ENCODE assay signal across 25 cellular contexts in the genomic region with DNA sequence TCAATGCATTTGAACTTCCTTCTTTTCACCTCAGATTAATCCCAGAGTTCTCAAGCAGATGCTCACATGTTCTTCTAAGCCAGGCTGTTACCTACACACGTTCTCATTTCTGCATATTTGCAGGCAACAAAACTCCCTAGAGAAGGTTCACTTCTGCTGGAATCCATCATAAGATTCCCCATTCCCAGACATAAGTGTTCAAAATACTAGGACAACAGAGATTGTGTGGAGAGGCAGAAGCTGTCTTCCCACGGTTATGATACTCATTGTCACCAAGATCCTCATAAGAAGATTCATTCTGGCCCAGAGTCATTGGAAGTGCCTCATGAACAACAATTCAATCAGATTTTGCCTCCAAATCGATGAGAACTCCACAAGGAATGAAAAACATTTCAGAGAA.
A peak's percentile ranks its signal among the peaks of the same experiment; 100 is the strongest.
DNase-seq lines count a peak whose midpoint lies in the region; ATAC-seq, FAIRE-seq and TF ChIP-seq lines count a peak whose summit lies in the region.
"Had no signal": no experiment of that assay in that cellular context is flagged by ENCODE, and none has a peak within 500 bp of the region (broad histone marks: within the 10 kb centered on the region; RNA-seq: fewer than 3 reads in every experiment).

No MANE protein-coding gene starts in this region.

- H3K36me3 ChIP-seq in HCT116 (ENCODE audit: control insufficient read depth in 1 of 2, insufficient read depth in 2 of 2, low read length in 2 of 2) (no peaks in the 10 kb centered on the region), endothelial cell of umbilical vein (ENCODE audit: control insufficient read depth in 2 of 2, extremely low read depth in 1 of 2, insufficient read depth in 2 of 2, low read length in 2 of 2) (no peaks in the 10 kb centered on the region), trophoblast cell (ENCODE audit: control insufficient read depth in 1 of 2, insufficient read depth in 2 of 2, low read length in 2 of 2) (no peaks in the 10 kb centered on the region)
- H3K36me3 ChIP-seq in CD4-positive, alpha-beta memory T cell (ENCODE audit: insufficient read depth, low read length), result no peaks in the 10 kb centered on the region
- H3K36me3 ChIP-seq: stomach, upper lobe of left lung had no signal

- H3K9me2 ChIP-seq in HCT116 (ENCODE audit: insufficient read depth), result no peaks in the 10 kb centered on the region

- H3K18ac ChIP-seq in trophoblast cell (ENCODE audit: low read length), result no peak overlapping the region

- H3K4ac ChIP-seq in trophoblast cell (ENCODE audit: low read depth, low read length), result no peak overlapping the region

- ATAC-seq in HCT116 (no peak), SK-N-SH treated with all-trans-retinoic acid at 6 μM for 48 hours (peak; percentile 12; the same call in 1 of the 3 replicates), HG03045 (IDR thresholded peaks at IDR 0.05; ENCODE audit: unreplicated experiment) (no peak)
- ATAC-seq: natural killer cell, Right ventricle myocardium inferior had no signal

- peak overlapping the region; percentile 45; the same call in 1 of the 2 replicates for H3K4me2 ChIP-seq in HCT116 (ENCODE audit: low read length)
- H3K4me2 ChIP-seq in endothelial cell of umbilical vein (ENCODE audit: insufficient read depth, low read length), result no peak overlapping the region
- no peak overlapping the region for H3K4me2 ChIP-seq in trophoblast cell (ENCODE audit: low read length)

- H2AFZ ChIP-seq in HCT116 (ENCODE audit: low read depth, low read length, poor library complexity, severe bottlenecking), result peak overlapping the region; percentile 58
- peak overlapping the region; percentile 33 for H2AFZ ChIP-seq in endothelial cell of umbilical vein (ENCODE audit: low read depth, low read length)
- H2AFZ ChIP-seq in trophoblast cell (ENCODE audit: insufficient read depth, low read length, poor library complexity), result no peak overlapping the region

- no peak overlapping the region for H3K4me3 Mint-ChIP-seq in CD4-positive, alpha-beta memory T cell
- no peak overlapping the region for H3K4me3 Mint-ChIP-seq in endothelial cell (ENCODE audit: unreplicated experiment)
- H3K4me3 Mint-ChIP-seq: activated B cell treated with CpG ODN at 0.5 μM for 24 hours; activated naive CD8-positive, alpha-beta T cell; B cell; brain; natural killer cell had no signal

- no peaks in the 10 kb centered on the region for H3K27me3 Mint-ChIP-seq in CD4-positive, alpha-beta memory T cell
- H3K27me3 Mint-ChIP-seq in endothelial cell (ENCODE audit: unreplicated experiment), result no peaks in the 10 kb centered on the region
- H3K27me3 Mint-ChIP-seq: activated B cell treated with CpG ODN at 0.5 μM for 24 hours; activated naive CD8-positive, alpha-beta T cell; B cell; brain had no signal

- no TSS peak for BruUV-seq in HCT116 (replicated peaks; lab: Mats Ljungman, UMichigan)
- BruUV-seq in endothelial cell of umbilical vein (replicated peaks; lab: Mats Ljungman, UMichigan), result no TSS peak

- H3K4me1 ChIP-seq in HCT116 (ENCODE audit: control insufficient read depth in 1 of 2, insufficient read depth in 2 of 2, low read length in 2 of 2), result peaks cover 15 to 27% of the 10 kb centered on the region in 2 experiments; a peak in 3 of 4 replicates
- H3K4me1 ChIP-seq in endothelial cell of umbilical vein (ENCODE audit: control insufficient read depth, extremely low read depth, insufficient read depth, low read length), result peaks cover 15% of the 10 kb centered on the region
- H3K4me1 ChIP-seq in trophoblast cell (ENCODE audit: control insufficient read depth in 1 of 2, insufficient read depth in 2 of 2, low read length in 2 of 2), result peaks cover 2 to 5% of the 10 kb centered on the region in 2 experiments
- H3K4me1 ChIP-seq in CD4-positive, alpha-beta memory T cell (ENCODE audit: insufficient read depth, low read length), result no peaks in the 10 kb centered on the region
- H3K4me1 ChIP-seq: stomach, upper lobe of left lung had no signal

- H3K27me3 ChIP-seq in HCT116 (ENCODE audit: insufficient read depth, low read length) (no peaks in the 10 kb centered on the region), endothelial cell of umbilical vein (ENCODE audit: control insufficient read depth in 2 of 2, insufficient read depth in 2 of 2, low read length in 2 of 2) (no peaks in the 10 kb centered on the region), trophoblast cell (ENCODE audit: insufficient read depth, low read length) (no peaks in the 10 kb centered on the region)
- H3K27me3 ChIP-seq in CD4-positive, alpha-beta memory T cell (ENCODE audit: insufficient read depth, low read length), result no peaks in the 10 kb centered on the region
- H3K27me3 ChIP-seq: stomach, upper lobe of left lung had no signal

- no peak for TF ChIP-seq RAD21 in HCT116 (IDR thresholded peaks at IDR 0.05; ENCODE audit: low read depth)

- DNase-seq in HCT116 (ENCODE audit: low read depth, low spot score), result no peak
- DNase-seq in endothelial cell of umbilical vein (ENCODE audit: low read depth, low spot score), result no peak
- no peak for DNase-seq in trophoblast cell
- no peak for DNase-seq in CD4-positive, alpha-beta memory T cell
- DNase-seq in NCI-H526 (lab: John Stamatoyannopoulos, UW), result no peak
- no peak for DNase-seq in endothelial cell (ENCODE audit: low spot score)
- DNase-seq: activated B cell treated with CpG ODN at 0.5 μM for 24 hours; COR-L47; hippocampal formation; kidney; natural killer cell; NCI-H2029 treated with DMSO at 0.1 percent for 48 hours; NCI-H446 treated with DMSO at 0.1 percent for 48 hours; stimulated activated CD4-positive, alpha-beta T cell treated with anti-CD3 and anti-CD28 coated beads, Interleukin-4, amount 100 ng/mL, for 1 hour; stomach; T-helper 1 cell; upper lobe of left lung had no signal

- CTCF ChIA-PET in HCT116 (lab: Charles Lee), result no interaction called here
- CTCF ChIA-PET in endothelial cell of umbilical vein (lab: Charles Lee), result no interaction called here
- CTCF ChIA-PET in CD4-positive, alpha-beta memory T cell (lab: Charles Lee; ENCODE audit: partially characterized antibody), result no interaction called here

- no peaks in the 10 kb centered on the region for H4K20me1 ChIP-seq in HCT116 (ENCODE audit: insufficient read depth)
- H4K20me1 ChIP-seq in endothelial cell of umbilical vein (replicated peaks; ENCODE audit: control insufficient read depth, extremely low read depth, insufficient read depth, low read length), result no peaks in the 10 kb centered on the region

- H4K12ac ChIP-seq in trophoblast cell (ENCODE audit: low read depth, low read length), result no peak overlapping the region

- H3K27ac ChIP-seq in HCT116 (ENCODE audit: low read depth, low read length) (no peak overlapping the region), endothelial cell of umbilical vein (ENCODE audit: insufficient read depth, low read depth, low read length) (no peak overlapping the region), trophoblast cell (ENCODE audit: low read depth, low read length) (peak overlapping the region; percentile 84)
- no peak overlapping the region for H3K27ac ChIP-seq in CD4-positive, alpha-beta memory T cell (ENCODE audit: low read depth, low read length)
- H3K27ac ChIP-seq: stomach, upper lobe of left lung had no signal

- peaks cover 5% of the 10 kb centered on the region for H3K79me1 ChIP-seq in trophoblast cell (ENCODE audit: low read length)

- H3K14ac ChIP-seq in trophoblast cell (ENCODE audit: low read length), result peak overlapping the region; percentile 40

- H3K79me2 ChIP-seq in HCT116 (ENCODE audit: insufficient read depth, low read length) (no peaks in the 10 kb centered on the region), endothelial cell of umbilical vein (ENCODE audit: control insufficient read depth, insufficient read depth, low read length) (no peaks in the 10 kb centered on the region), trophoblast cell (ENCODE audit: control insufficient read depth, insufficient read depth, low read length, poor library complexity) (no peaks in the 10 kb centered on the region)

- H4K91ac ChIP-seq in trophoblast cell (ENCODE audit: low read depth, low read length), result peak overlapping the region; percentile 76

- peak overlapping the region; percentile 37 for H2BK12ac ChIP-seq in trophoblast cell (ENCODE audit: low read length)

- H3K4me3 ChIP-seq in HCT116 (replicated peaks in 1 of 2; ENCODE audit: low read depth in 1 of 2, low read length in 2 of 2), result no peak overlapping the region
- no peak overlapping the region for H3K4me3 ChIP-seq in endothelial cell of umbilical vein (replicated peaks in 1 of 3; ENCODE audit: insufficient read depth in 1 of 3, low read depth in 1 of 3, low read length in 3 of 3)
- no peak overlapping the region for H3K4me3 ChIP-seq in trophoblast cell (ENCODE audit: low read depth, low read length)
- no peak overlapping the region for H3K4me3 ChIP-seq in CD4-positive, alpha-beta memory T cell (ENCODE audit: low read length in 2 of 2)
- H3K4me3 ChIP-seq: skin epidermis, stomach, upper lobe of left lung had no signal

- H3K27ac Mint-ChIP-seq in CD4-positive, alpha-beta memory T cell, result no peak overlapping the region
- H3K27ac Mint-ChIP-seq in endothelial cell (ENCODE audit: unreplicated experiment), result no peak overlapping the region
- H3K27ac Mint-ChIP-seq: activated B cell treated with CpG ODN at 0.5 μM for 24 hours; activated naive CD8-positive, alpha-beta T cell; B cell; brain; natural killer cell had no signal

- peak overlapping the region; percentile 94 for H2BK5ac ChIP-seq in trophoblast cell (ENCODE audit: low read depth, low read length, poor library complexity)

- dilution Hi-C loops in endothelial cell of umbilical vein (cut with MboI; ENCODE audit: extremely low pct_ligation_motif_present, low sequenced_read_pairs), result no loop called here

- POLR2A ChIA-PET in HCT116 (lab: Charles Lee) (no interaction called here), endothelial cell of umbilical vein (lab: Charles Lee) (no interaction called here)
- POLR2A ChIA-PET in CD4-positive, alpha-beta memory T cell (lab: Charles Lee; ENCODE audit: partially characterized antibody), result no interaction called here

- peak overlapping the region; percentile 69 for H2AK5ac ChIP-seq in trophoblast cell (ENCODE audit: low read length)

- peak overlapping the region; percentile 66 for H4K8ac ChIP-seq in trophoblast cell (ENCODE audit: low read depth, low read length)

- H3K9ac ChIP-seq in HCT116 (ENCODE audit: low read length) (no peak overlapping the region), endothelial cell of umbilical vein (replicated peaks; ENCODE audit: extremely low read depth, insufficient read depth, low read length) (no peak overlapping the region), trophoblast cell (ENCODE audit: low read length) (no peak overlapping the region)

- intact Hi-C loops in HCT116 (cut with micrococcal nuclease), result no loop called here
- intact Hi-C loops in endothelial cell of umbilical vein (cut with micrococcal nuclease), result no loop called here
- intact Hi-C loops in CD4-positive, alpha-beta memory T cell (cut with micrococcal nuclease), result no loop called here

- H3K23ac ChIP-seq in trophoblast cell (ENCODE audit: low read length), result no peak overlapping the region

- H3K9me3 Mint-ChIP-seq in CD4-positive, alpha-beta memory T cell, result peaks cover 2 to 8% (median 5%) of the 10 kb centered on the region in 8 donors
- H3K9me3 Mint-ChIP-seq in endothelial cell (ENCODE audit: unreplicated experiment), result no peaks in the 10 kb centered on the region

- TF ChIP-seq CTCF in HCT116 (IDR thresholded peaks at IDR 0.05 in 2 of 3, conservative IDR thresholded peaks at IDR 0.05 in 1 of 3; ENCODE audit: borderline replicate concordance in 1 of 3, insufficient read depth in 1 of 3, low read depth in 2 of 3, low read length in 2 of 3) (no peak), endothelial cell of umbilical vein (IDR thresholded peaks at IDR 0.05; ENCODE audit: extremely low read depth in 1 of 2, insufficient read depth in 1 of 2, low read depth in 1 of 2, low read length in 2 of 2) (no peak), endothelial cell (IDR thresholded peaks at IDR 0.05; ENCODE audit: unreplicated experiment) (no peak)

- no peaks in the 10 kb centered on the region for H3K9me1 ChIP-seq in endothelial cell of umbilical vein (replicated peaks; ENCODE audit: control insufficient read depth, extremely low read depth, insufficient read depth, low read length)

- no peak for TF ChIP-seq POLR2A in HCT116 (IDR thresholded peaks at IDR 0.05; ENCODE audit: borderline replicate concordance, extremely low read depth, insufficient read depth, insufficient read length)
- TF ChIP-seq POLR2A in endothelial cell of umbilical vein (IDR thresholded peaks at IDR 0.05; ENCODE audit: low read depth, low read length), result no peak

- no peak for FAIRE-seq in endothelial cell of umbilical vein (lab: Jason Lieb, UNC)
- FAIRE-seq: GM18507 had no signal

- H3K36me3 Mint-ChIP-seq in CD4-positive, alpha-beta memory T cell, result no peaks in the 10 kb centered on the region
- no peaks in the 10 kb centered on the region for H3K36me3 Mint-ChIP-seq in endothelial cell (ENCODE audit: low read depth, unreplicated experiment)
- H3K36me3 Mint-ChIP-seq: activated naive CD8-positive, alpha-beta T cell; brain; natural killer cell had no signal

- H3K4me1 Mint-ChIP-seq in CD4-positive, alpha-beta memory T cell, result no peaks in the 10 kb centered on the region
- H3K4me1 Mint-ChIP-seq in endothelial cell (ENCODE audit: unreplicated experiment), result peaks cover 3% of the 10 kb centered on the region
- H3K4me1 Mint-ChIP-seq: activated B cell treated with CpG ODN at 0.5 μM for 24 hours, B cell, brain, natural killer cell had no signal

- peak overlapping the region; percentile 83 for H2BK120ac ChIP-seq in trophoblast cell (ENCODE audit: insufficient read depth, low read length, poor library complexity)

- no peaks in the 10 kb centered on the region for H3K9me3 ChIP-seq in HCT116 (ENCODE audit: control insufficient read depth in 1 of 2, insufficient read depth in 1 of 2, low read depth in 1 of 2, low read length in 2 of 2)
- H3K9me3 ChIP-seq in endothelial cell of umbilical vein (replicated peaks; ENCODE audit: control insufficient read depth, insufficient read depth, low read length), result no peaks in the 10 kb centered on the region
- no peaks in the 10 kb centered on the region for H3K9me3 ChIP-seq in trophoblast cell (ENCODE audit: insufficient read depth, low read depth, low read length)
- no peaks in the 10 kb centered on the region for H3K9me3 ChIP-seq in CD4-positive, alpha-beta memory T cell (ENCODE audit: control insufficient read depth in 1 of 2, low read length in 2 of 2)
- H3K9me3 ChIP-seq: upper lobe of left lung had no signal

- RAD21 ChIA-PET in HCT116 (lab: Charles Lee; ENCODE audit: low non-redundant PET in 1 of 2, low total read pairs in 2 of 2, uncharacterized antibody in 2 of 2, unreplicated experiment in 2 of 2), result no interaction called here

- WGBS in trophoblast cell (ENCODE audit: extremely low coverage, insufficient coverage, insufficient read length), result no CpG with 5 or more reads among the region's 3 CpGs
